In the genomic region with DNA sequence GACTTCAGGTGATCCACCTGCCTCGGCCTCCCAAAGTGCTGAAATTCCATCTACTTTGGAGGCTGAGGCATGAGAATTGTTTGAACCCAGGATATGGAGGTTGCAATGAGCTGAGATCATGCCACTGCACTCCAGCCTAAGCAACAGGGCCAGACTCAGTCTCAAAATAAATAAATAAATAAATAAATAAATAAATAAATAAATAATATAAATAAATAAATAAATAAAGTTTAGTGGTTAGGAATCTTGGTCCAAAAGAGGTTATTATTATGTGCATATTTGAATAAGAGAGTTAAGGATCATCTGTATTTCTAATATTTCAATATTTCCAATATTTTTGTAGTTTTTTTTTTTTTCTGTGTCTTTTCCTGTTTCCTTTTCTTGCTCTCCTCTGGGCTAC, we compare ENCODE assay signal across 28 cellular contexts.
"Had no signal": no experiment of that assay in that cellular context is flagged by ENCODE, and none has a peak within 500 bp of the region (broad histone marks: within the 10 kb centered on the region; RNA-seq: fewer than 3 reads in every experiment).

No MANE protein-coding gene starts in this region.

- ATAC-seq: stimulated activated effector memory CD8-positive, alpha-beta T cell treated with anti-CD3 and anti-CD28 coated beads, Interleukin-12 subunit alpha, Interleukin-12 subunit beta, amount 100 ng/mL, for 72 hours; stimulated activated memory B cell treated with anti-CD40 and anti-IgM and Interleukin-4, amounts not matched to agents 10 μg/mL and 1 μg/mL and 100 μg/mL, for 72 hours; stimulated activated naive CD8-positive, alpha-beta T cell treated with anti-CD3 and anti-CD28 coated beads, Interleukin-15, amount 100 ng/mL, for 72 hours; stimulated activated naive CD8-positive, alpha-beta T cell treated with anti-CD3 and anti-CD28 coated beads, Interleukin-15, Interleukin-2, amounts not matched to agents 100 U/mL and 50 U/mL, for 24 hours; upper lobe of right lung had no signal

- H3K36me3 ChIP-seq: suprapubic skin, thoracic aorta, thyroid gland, tibial artery, tibial nerve, transverse colon, upper lobe of left lung, upper lobe of right lung, uterus, vagina had no signal

- H3K27me3 ChIP-seq: suprapubic skin, testis, thyroid gland, tibial artery, tibial nerve, transverse colon, upper lobe of left lung, uterus, vagina had no signal

- H3K27ac Mint-ChIP-seq: stimulated activated effector memory CD8-positive, alpha-beta T cell treated with anti-CD3 and anti-CD28 coated beads, Interleukin-12 subunit alpha, Interleukin-12 subunit beta, amount 100 ng/mL, for 72 hours; stimulated activated memory B cell treated with anti-CD40 and anti-IgM and Interleukin-4, amounts not matched to agents 10 μg/mL and 1 μg/mL and 100 μg/mL, for 72 hours; stimulated activated naive B cell treated with anti-CD40 and anti-IgM and Interleukin-4, amounts not matched to agents 10 μg/mL and 1 μg/mL and 100 μg/mL, for 72 hours; stimulated activated naive CD8-positive, alpha-beta T cell treated with anti-CD3 and anti-CD28 coated beads, Interleukin-15, amount 100 ng/mL, for 72 hours; stimulated activated naive CD8-positive, alpha-beta T cell treated with anti-CD3 and anti-CD28 coated beads, Interleukin-15, Interleukin-2, amounts not matched to agents 100 ng/mL and 50 ng/mL, for 24 hours; type B pancreatic cell had no signal

- DNase-seq: stimulated activated CD4-positive, alpha-beta T cell treated with anti-CD3 and anti-CD28 coated beads, Interleukin-2, amount 100 ng/mL, for 48 hours; stimulated activated CD4-positive, alpha-beta T cell treated with anti-CD3 and anti-CD28 coated beads, Interleukin-4, amount 100 ng/mL, for 1 hour; stimulated activated CD4-positive, alpha-beta T cell treated with anti-CD3 and anti-CD28 coated beads, Interleukin-4, amount 100 ng/mL, for 24 hours; stimulated activated CD4-positive, alpha-beta T cell treated with anti-CD3 and anti-CD28 coated beads, Interleukin-4, amount 100 ng/mL, for 4 hours; stimulated activated CD8-positive, alpha-beta memory T cell treated with anti-CD3 and anti-CD28 coated beads, Interleukin-4, amount 100 ng/mL, for 48 hours; stimulated activated naive B cell treated with anti-CD40 and anti-IgM and Interleukin-4, amounts not matched to agents 10 μg/mL and 1 μg/mL and 100 μg/mL, for 72 hours; stimulated activated naive CD4-positive, alpha-beta T cell; stimulated activated naive CD4-positive, alpha-beta T cell treated with Interleukin-2 at 50 U/mL for 16 hours; stimulated activated naive CD8-positive, alpha-beta T cell treated with anti-CD3 and anti-CD28 coated beads, Interleukin-15, amount 100 ng/mL, for 72 hours; stimulated activated naive CD8-positive, alpha-beta T cell treated with anti-CD3 and anti-CD28 coated beads, Interleukin-15, Interleukin-2, amounts not matched to agents 100 U/mL and 50 U/mL, for 24 hours; substantia nigra; testis; thyroid gland; tibial artery; transverse colon; trophoblast cell; upper lobe of left lung; uterus had no signal

- H3K4me1 Mint-ChIP-seq: stimulated activated effector memory CD8-positive, alpha-beta T cell treated with anti-CD3 and anti-CD28 coated beads, Interleukin-12 subunit alpha, Interleukin-12 subunit beta, amount 100 ng/mL, for 72 hours; stimulated activated memory B cell treated with anti-CD40 and anti-IgM and Interleukin-4, amounts not matched to agents 10 μg/mL and 1 μg/mL and 100 μg/mL, for 72 hours; stimulated activated naive CD8-positive, alpha-beta T cell treated with anti-CD3 and anti-CD28 coated beads, Interleukin-15, amount 100 ng/mL, for 72 hours had no signal

- H3K27ac ChIP-seq: suprapubic skin, testis, thoracic aorta, thyroid gland, tibial artery, tibial nerve, transverse colon, upper lobe of left lung, upper lobe of right lung, uterus, vagina had no signal

- H3K27me3 Mint-ChIP-seq: stimulated activated naive CD8-positive, alpha-beta T cell treated with anti-CD3 and anti-CD28 coated beads, Interleukin-15, Interleukin-2, amounts not matched to agents 100 ng/mL and 50 ng/mL, for 24 hours had no signal

- H3K36me3 Mint-ChIP-seq: stimulated activated effector memory CD8-positive, alpha-beta T cell treated with anti-CD3 and anti-CD28 coated beads, Interleukin-12 subunit alpha, Interleukin-12 subunit beta, amount 100 ng/mL, for 72 hours; stimulated activated memory B cell treated with anti-CD40 and anti-IgM and Interleukin-4, amounts not matched to agents 10 μg/mL and 1 μg/mL and 100 μg/mL, for 72 hours; stimulated activated naive B cell treated with anti-CD40 and anti-IgM and Interleukin-4, amounts not matched to agents 10 μg/mL and 1 μg/mL and 100 μg/mL, for 72 hours; type B pancreatic cell had no signal

- H3K9me3 ChIP-seq: suprapubic skin, testis, thoracic aorta, thyroid gland, tibial artery, tibial nerve, transverse colon, upper lobe of left lung, upper lobe of right lung, uterus, vagina had no signal

- H3K4me3 ChIP-seq: suprapubic skin, testis, thoracic aorta, thyroid gland, tibial artery, tibial nerve, transverse colon, upper lobe of left lung, upper lobe of right lung, uterus, vagina had no signal

- FAIRE-seq: urothelium cell line had no signal

- H3K9me3 Mint-ChIP-seq: stimulated activated effector memory CD8-positive, alpha-beta T cell treated with anti-CD3 and anti-CD28 coated beads, Interleukin-12 subunit alpha, Interleukin-12 subunit beta, amount 100 ng/mL, for 72 hours; stimulated activated memory B cell treated with anti-CD40 and anti-IgM and Interleukin-4, amounts not matched to agents 10 μg/mL and 1 μg/mL and 100 μg/mL, for 72 hours; stimulated activated naive B cell treated with anti-CD40 and anti-IgM and Interleukin-4, amounts not matched to agents 10 μg/mL and 1 μg/mL and 100 μg/mL, for 72 hours; stimulated activated naive CD8-positive, alpha-beta T cell treated with anti-CD3 and anti-CD28 coated beads, Interleukin-15, amount 100 ng/mL, for 72 hours; stimulated activated naive CD8-positive, alpha-beta T cell treated with anti-CD3 and anti-CD28 coated beads, Interleukin-15, Interleukin-2, amounts not matched to agents 100 ng/mL and 50 ng/mL, for 24 hours; type B pancreatic cell had no signal

- H3K4me3 Mint-ChIP-seq: stimulated activated effector memory CD8-positive, alpha-beta T cell treated with anti-CD3 and anti-CD28 coated beads, Interleukin-12 subunit alpha, Interleukin-12 subunit beta, amount 100 ng/mL, for 72 hours; stimulated activated memory B cell treated with anti-CD40 and anti-IgM and Interleukin-4, amounts not matched to agents 10 μg/mL and 1 μg/mL and 100 μg/mL, for 72 hours; stimulated activated naive B cell treated with anti-CD40 and anti-IgM and Interleukin-4, amounts not matched to agents 10 μg/mL and 1 μg/mL and 100 μg/mL, for 72 hours; stimulated activated naive CD8-positive, alpha-beta T cell treated with anti-CD3 and anti-CD28 coated beads, Interleukin-15, amount 100 ng/mL, for 72 hours; stimulated activated naive CD8-positive, alpha-beta T cell treated with anti-CD3 and anti-CD28 coated beads, Interleukin-15, Interleukin-2, amounts not matched to agents 100 ng/mL and 50 ng/mL, for 24 hours; type B pancreatic cell had no signal

- H3K4me1 ChIP-seq: testis, upper lobe of right lung, uterus had no signal
